ENCODE assay signal across 1 cellular context in the genomic region with DNA sequence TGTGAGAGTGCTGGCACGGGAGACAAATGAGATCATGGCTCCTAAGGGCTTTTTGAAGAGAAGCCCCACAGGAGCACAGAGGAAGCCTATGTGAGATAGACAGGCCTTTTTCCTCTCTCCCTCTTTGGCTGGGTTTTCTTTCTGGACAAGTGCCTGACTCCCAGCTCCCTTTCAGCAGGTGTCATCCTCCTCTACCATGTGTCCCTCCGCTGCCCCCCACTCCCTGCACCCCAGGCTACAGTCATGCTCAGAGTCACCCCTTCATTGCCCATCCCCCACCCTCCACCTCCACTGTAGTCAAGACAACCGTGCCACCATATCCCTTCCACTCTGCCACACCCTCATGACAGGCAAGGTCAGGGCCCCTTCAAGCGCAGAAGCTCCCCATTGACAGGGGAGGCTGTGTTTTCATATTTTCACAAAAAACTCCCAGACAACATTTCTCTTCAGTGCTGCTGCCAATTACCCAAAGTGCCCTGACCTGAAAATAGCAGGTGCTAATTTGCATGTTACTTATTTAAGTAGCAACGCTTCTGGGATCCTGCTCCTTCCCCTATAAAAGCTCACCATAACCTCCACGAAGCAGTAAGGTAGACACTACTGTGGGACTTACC.
TF ChIP-seq lines count a peak whose summit lies in the region.

No MANE protein-coding gene starts in this region.

TF ChIP-seq in GM23338, 12 proteins besides CTCF, POLR2A, EP300 and RAD21 (continued from another document):
- TF ChIP-seq, protein P1, sequence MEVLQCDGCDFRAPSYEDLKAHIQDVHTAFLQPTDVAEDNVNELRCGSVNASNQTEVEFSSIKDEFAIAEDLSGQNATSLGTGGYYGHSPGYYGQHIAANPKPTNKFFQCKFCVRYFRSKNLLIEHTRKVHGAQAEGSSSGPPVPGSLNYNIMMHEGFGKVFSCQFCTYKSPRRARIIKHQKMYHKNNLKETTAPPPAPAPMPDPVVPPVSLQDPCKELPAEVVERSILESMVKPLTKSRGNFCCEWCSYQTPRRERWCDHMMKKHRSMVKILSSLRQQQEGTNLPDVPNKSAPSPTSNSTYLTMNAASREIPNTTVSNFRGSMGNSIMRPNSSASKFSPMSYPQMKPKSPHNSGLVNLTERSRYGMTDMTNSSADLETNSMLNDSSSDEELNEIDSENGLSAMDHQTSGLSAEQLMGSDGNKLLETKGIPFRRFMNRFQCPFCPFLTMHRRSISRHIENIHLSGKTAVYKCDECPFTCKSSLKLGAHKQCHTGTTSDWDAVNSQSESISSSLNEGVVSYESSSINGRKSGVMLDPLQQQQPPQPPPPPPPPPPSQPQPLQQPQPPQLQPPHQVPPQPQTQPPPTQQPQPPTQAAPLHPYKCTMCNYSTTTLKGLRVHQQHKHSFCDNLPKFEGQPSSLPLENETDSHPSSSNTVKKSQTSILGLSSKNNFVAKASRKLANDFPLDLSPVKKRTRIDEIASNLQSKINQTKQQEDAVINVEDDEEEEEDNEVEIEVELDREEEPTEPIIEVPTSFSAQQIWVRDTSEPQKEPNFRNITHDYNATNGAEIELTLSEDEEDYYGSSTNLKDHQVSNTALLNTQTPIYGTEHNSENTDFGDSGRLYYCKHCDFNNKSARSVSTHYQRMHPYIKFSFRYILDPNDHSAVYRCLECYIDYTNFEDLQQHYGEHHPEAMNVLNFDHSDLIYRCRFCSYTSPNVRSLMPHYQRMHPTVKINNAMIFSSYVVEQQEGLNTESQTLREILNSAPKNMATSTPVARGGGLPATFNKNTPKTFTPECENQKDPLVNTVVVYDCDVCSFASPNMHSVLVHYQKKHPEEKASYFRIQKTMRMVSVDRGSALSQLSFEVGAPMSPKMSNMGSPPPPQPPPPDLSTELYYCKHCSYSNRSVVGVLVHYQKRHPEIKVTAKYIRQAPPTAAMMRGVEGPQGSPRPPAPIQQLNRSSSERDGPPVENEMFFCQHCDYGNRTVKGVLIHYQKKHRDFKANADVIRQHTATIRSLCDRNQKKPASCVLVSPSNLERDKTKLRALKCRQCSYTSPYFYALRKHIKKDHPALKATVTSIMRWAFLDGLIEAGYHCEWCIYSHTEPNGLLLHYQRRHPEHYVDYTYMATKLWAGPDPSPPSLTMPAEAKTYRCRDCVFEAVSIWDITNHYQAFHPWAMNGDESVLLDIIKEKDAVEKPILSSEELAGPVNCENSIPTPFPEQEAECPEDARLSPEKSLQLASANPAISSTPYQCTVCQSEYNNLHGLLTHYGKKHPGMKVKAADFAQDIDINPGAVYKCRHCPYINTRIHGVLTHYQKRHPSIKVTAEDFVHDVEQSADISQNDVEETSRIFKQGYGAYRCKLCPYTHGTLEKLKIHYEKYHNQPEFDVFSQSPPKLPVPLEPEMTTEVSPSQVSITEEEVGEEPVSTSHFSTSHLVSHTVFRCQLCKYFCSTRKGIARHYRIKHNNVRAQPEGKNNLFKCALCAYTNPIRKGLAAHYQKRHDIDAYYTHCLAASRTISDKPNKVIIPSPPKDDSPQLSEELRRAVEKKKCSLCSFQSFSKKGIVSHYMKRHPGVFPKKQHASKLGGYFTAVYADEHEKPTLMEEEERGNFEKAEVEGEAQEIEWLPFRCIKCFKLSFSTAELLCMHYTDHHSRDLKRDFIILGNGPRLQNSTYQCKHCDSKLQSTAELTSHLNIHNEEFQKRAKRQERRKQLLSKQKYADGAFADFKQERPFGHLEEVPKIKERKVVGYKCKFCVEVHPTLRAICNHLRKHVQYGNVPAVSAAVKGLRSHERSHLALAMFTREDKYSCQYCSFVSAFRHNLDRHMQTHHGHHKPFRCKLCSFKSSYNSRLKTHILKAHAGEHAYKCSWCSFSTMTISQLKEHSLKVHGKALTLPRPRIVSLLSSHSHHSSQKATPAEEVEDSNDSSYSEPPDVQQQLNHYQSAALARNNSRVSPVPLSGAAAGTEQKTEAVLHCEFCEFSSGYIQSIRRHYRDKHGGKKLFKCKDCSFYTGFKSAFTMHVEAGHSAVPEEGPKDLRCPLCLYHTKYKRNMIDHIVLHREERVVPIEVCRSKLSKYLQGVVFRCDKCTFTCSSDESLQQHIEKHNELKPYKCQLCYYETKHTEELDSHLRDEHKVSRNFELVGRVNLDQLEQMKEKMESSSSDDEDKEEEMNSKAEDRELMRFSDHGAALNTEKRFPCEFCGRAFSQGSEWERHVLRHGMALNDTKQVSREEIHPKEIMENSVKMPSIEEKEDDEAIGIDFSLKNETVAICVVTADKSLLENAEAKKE (CRISPR knock-in tag; IDR thresholded peaks at IDR 0.05) = no peak
- TF ChIP-seq CREB1 (CRISPR knock-in tag; IDR thresholded peaks at IDR 0.05; ENCODE audit: low read depth) (no peak), JUNB (IDR thresholded peaks at IDR 0.05; ENCODE audit: unreplicated experiment) (no peak), STAT1 (IDR thresholded peaks at IDR 0.05; ENCODE audit: unreplicated experiment) (no peak), EZH2phosphoT487 (IDR thresholded peaks at IDR 0.05; ENCODE audit: unreplicated experiment) (no peak), POLR2AphosphoS5 (IDR thresholded peaks at IDR 0.05; ENCODE audit: low read depth) (no peak)
- TF ChIP-seq, protein P2, sequence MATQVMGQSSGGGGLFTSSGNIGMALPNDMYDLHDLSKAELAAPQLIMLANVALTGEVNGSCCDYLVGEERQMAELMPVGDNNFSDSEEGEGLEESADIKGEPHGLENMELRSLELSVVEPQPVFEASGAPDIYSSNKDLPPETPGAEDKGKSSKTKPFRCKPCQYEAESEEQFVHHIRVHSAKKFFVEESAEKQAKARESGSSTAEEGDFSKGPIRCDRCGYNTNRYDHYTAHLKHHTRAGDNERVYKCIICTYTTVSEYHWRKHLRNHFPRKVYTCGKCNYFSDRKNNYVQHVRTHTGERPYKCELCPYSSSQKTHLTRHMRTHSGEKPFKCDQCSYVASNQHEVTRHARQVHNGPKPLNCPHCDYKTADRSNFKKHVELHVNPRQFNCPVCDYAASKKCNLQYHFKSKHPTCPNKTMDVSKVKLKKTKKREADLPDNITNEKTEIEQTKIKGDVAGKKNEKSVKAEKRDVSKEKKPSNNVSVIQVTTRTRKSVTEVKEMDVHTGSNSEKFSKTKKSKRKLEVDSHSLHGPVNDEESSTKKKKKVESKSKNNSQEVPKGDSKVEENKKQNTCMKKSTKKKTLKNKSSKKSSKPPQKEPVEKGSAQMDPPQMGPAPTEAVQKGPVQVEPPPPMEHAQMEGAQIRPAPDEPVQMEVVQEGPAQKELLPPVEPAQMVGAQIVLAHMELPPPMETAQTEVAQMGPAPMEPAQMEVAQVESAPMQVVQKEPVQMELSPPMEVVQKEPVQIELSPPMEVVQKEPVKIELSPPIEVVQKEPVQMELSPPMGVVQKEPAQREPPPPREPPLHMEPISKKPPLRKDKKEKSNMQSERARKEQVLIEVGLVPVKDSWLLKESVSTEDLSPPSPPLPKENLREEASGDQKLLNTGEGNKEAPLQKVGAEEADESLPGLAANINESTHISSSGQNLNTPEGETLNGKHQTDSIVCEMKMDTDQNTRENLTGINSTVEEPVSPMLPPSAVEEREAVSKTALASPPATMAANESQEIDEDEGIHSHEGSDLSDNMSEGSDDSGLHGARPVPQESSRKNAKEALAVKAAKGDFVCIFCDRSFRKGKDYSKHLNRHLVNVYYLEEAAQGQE (IDR thresholded peaks at IDR 0.05; ENCODE audit: unreplicated experiment) = no peak
- TF ChIP-seq, protein P3, sequence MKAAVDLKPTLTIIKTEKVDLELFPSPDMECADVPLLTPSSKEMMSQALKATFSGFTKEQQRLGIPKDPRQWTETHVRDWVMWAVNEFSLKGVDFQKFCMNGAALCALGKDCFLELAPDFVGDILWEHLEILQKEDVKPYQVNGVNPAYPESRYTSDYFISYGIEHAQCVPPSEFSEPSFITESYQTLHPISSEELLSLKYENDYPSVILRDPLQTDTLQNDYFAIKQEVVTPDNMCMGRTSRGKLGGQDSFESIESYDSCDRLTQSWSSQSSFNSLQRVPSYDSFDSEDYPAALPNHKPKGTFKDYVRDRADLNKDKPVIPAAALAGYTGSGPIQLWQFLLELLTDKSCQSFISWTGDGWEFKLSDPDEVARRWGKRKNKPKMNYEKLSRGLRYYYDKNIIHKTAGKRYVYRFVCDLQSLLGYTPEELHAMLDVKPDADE (IDR thresholded peaks at IDR 0.05) = no peak
